Comparison of ENCODE assay signal across 15 cellular contexts in the genomic region with DNA sequence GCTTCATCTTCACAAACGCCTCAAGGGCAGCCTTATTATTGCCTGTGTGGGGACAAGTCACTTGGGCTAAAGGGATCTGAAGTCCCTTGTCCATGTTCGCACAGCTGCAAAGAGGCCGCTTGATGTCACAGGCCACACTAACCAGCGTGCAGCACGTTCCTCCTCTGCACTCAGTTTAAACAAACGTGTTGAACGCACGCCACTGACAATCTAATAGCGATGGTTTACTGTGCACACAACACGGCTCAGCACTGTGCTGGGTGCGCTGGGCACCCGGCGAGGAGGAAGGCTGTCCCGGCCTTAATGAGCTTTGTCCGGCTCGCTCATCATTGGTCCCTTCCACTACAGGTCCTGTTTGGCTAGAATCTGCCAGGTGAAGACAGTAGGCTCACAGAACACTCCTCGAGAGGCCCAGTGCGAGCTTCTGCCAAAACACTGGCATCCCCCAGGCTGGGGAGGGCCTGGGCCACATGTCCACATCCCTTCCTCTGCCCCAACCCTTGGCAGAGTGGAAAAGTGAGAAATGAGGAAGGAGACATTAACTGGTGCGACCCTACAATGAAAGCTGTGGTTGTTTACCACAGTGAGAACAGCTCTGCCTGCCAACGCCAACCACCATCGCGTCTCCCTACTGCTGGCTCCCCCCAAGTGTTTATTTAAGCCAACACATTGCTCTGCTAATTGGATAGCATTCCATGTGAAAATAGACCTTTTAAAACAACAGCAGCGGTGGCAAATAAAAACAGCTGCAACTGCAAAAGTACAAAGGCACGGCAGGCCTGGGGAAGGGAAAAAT.
A peak's percentile ranks its signal among the peaks of the same experiment; 100 is the strongest.
DNase-seq lines count a peak whose midpoint lies in the region; ATAC-seq and TF ChIP-seq lines count a peak whose summit lies in the region.
"Had no signal": no experiment of that assay in that cellular context is flagged by ENCODE, and none has a peak within 500 bp of the region (broad histone marks: within the 10 kb centered on the region; RNA-seq: fewer than 3 reads in every experiment).

No MANE protein-coding gene starts in this region.

- ATAC-seq in upper lobe of right lung (no peak), GM19395 (IDR thresholded peaks at IDR 0.05; ENCODE audit: unreplicated experiment) (no peak), upper lobe of left lung (ENCODE audit: low FRiP score in 2 of 2) (no peak)
- ATAC-seq: foreskin keratinocyte, T-helper 17 cell had no signal

- peak overlapping the region in 10 of 11 experiments; percentile 8 to 71 (median 50); a peak in 18 of 22 replicates for H3K4me2 ChIP-seq in BLaER1 treated with 17β-estradiol and CSF1 and Interleukin-3, amounts not matched to agents 10 nM and 100 nM

- H3K9ac ChIP-seq in BLaER1 treated with 17β-estradiol and CSF1 and Interleukin-3, amounts not matched to agents 10 nM and 100 nM = no peak overlapping the region; a peak in 1 of 22 replicates
- H3K9ac ChIP-seq in iPS-20b (ENCODE audit: low read depth, low read length) = no peak overlapping the region

- TF ChIP-seq EP300 in upper lobe of left lung (IDR thresholded peaks at IDR 0.05) = no peak

- intact Hi-C loops in upper lobe of right lung (cut with DNase I) = no loop called here

- no peak for TF ChIP-seq CTCF in NB4 (IDR thresholded peaks at IDR 0.05; ENCODE audit: low read depth, low read length)
- no peak for TF ChIP-seq CTCF in upper lobe of right lung (IDR thresholded peaks at IDR 0.05)
- no peak for TF ChIP-seq CTCF in upper lobe of left lung (IDR thresholded peaks at IDR 0.05)

- peaks cover 7 to 74% (median 69%) of the 10 kb centered on the region in 10 experiments for H3K4me1 ChIP-seq in BLaER1 treated with 17β-estradiol and CSF1 and Interleukin-3, amounts not matched to agents 10 nM and 100 nM
- H3K4me1 ChIP-seq in iPS-20b (ENCODE audit: insufficient read depth, low read length) (no peaks in the 10 kb centered on the region), upper lobe of right lung (no peaks in the 10 kb centered on the region), upper lobe of left lung (no peaks in the 10 kb centered on the region)
- H3K4me1 ChIP-seq: foreskin keratinocyte, Peyer's patch, vagina had no signal

- TF ChIP-seq POLR2A in NB4 (IDR thresholded peaks at IDR 0.05; ENCODE audit: extremely low read depth, insufficient read length) = no peak
- no peak for TF ChIP-seq POLR2A in upper lobe of left lung (IDR thresholded peaks at IDR 0.05)

- H3K27me3 ChIP-seq in BLaER1 treated with 17β-estradiol and CSF1 and Interleukin-3, amounts not matched to agents 10 nM and 100 nM = no peaks in the 10 kb centered on the region
- H3K27me3 ChIP-seq in iPS-20b (ENCODE audit: insufficient read depth, low read length) (no peaks in the 10 kb centered on the region), upper lobe of right lung (no peaks in the 10 kb centered on the region), upper lobe of left lung (no peaks in the 10 kb centered on the region)
- H3K27me3 ChIP-seq: foreskin keratinocyte, Peyer's patch, vagina had no signal

- no peak overlapping the region for H3K4me3 ChIP-seq in BLaER1 treated with 17β-estradiol and CSF1 and Interleukin-3, amounts not matched to agents 10 nM and 100 nM
- H3K4me3 ChIP-seq in NB4 (ENCODE audit: low read depth, low read length) = no peak overlapping the region
- H3K4me3 ChIP-seq in iPS-20b (ENCODE audit: low read length) = no peak overlapping the region
- H3K4me3 ChIP-seq in upper lobe of right lung = no peak overlapping the region
- H3K4me3 ChIP-seq in upper lobe of left lung = no peak overlapping the region
- H3K4me3 ChIP-seq: Peyer's patch, vagina had no signal

- 82 to 83% methylated on average over 21 to 24 of the region's 24 CpGs for WGBS in upper lobe of left lung, 2 donors

- peaks cover 0 to 54% (median 0%) of the 10 kb centered on the region in 11 experiments; a peak in 4 of 22 replicates for H4K20me1 ChIP-seq in BLaER1 treated with 17β-estradiol and CSF1 and Interleukin-3, amounts not matched to agents 10 nM and 100 nM

- DNase-seq in NB4 (ENCODE audit: low read depth) (peak; percentile 71), SHP77 (lab: John Stamatoyannopoulos, UW) (peak; percentile 52 to 71), upper lobe of right lung (no peak), upper lobe of left lung (no peak)
- DNase-seq in stimulated activated CD4-positive, alpha-beta T cell treated with anti-CD3 and anti-CD28 coated beads, Interleukin-4, amount 100 ng/mL, for 24 hours = no peak
- DNase-seq: activated CD4-positive, alpha-beta T cell treated with anti-CD3 and anti-CD28 coated beads for 48 hours; DMS 273 treated with DMSO at 0.1 percent for 48 hours; foreskin keratinocyte; Peyer's patch; retina; T-helper 17 cell had no signal

- H3K27ac ChIP-seq in BLaER1 treated with 17β-estradiol and CSF1 and Interleukin-3, amounts not matched to agents 10 nM and 100 nM = peak overlapping the region in 4 of 11 experiments; percentile 19 to 40 (median 35); a peak in 3 of 22 replicates
- H3K27ac ChIP-seq in iPS-20b (ENCODE audit: low read length) (peak overlapping the region; percentile 20), upper lobe of right lung (no peak overlapping the region), upper lobe of left lung (no peak overlapping the region)
- H3K27ac ChIP-seq: foreskin keratinocyte, Peyer's patch, vagina had no signal

- H3K36me3 ChIP-seq in BLaER1 treated with 17β-estradiol and CSF1 and Interleukin-3, amounts not matched to agents 10 nM and 100 nM = peaks cover 10 to 70% (median 49%) of the 10 kb centered on the region in 11 experiments; a peak in 21 of 22 replicates
- H3K36me3 ChIP-seq in iPS-20b (ENCODE audit: insufficient read depth, low read depth, low read length) (peaks cover 20% of the 10 kb centered on the region), upper lobe of right lung (peaks cover 16% of the 10 kb centered on the region), upper lobe of left lung (peaks cover 0 to 45% (median 24%) of the 10 kb centered on the region in 4 donors)

- H3K9me3 ChIP-seq in BLaER1 treated with 17β-estradiol and CSF1 and Interleukin-3, amounts not matched to agents 10 nM and 100 nM (replicated peaks in 1 of 11) = no peaks in the 10 kb centered on the region
- H3K9me3 ChIP-seq in iPS-20b (ENCODE audit: insufficient read depth, low read depth, low read length) = no peaks in the 10 kb centered on the region
- H3K9me3 ChIP-seq in upper lobe of right lung = no peaks in the 10 kb centered on the region
- H3K9me3 ChIP-seq in upper lobe of left lung = no peaks in the 10 kb centered on the region
- H3K9me3 ChIP-seq: Peyer's patch, vagina had no signal

Comparison
In these comparisons a context has a peak if more than half of its experiments do, and no peak if none do; other contexts are left out.
1. DNase-seq: peak in NB4 (single experiment) and SHP77 (2 of 2); none in upper lobe of right lung (single experiment), stimulated activated CD4-positive, alpha-beta T cell treated with anti-CD3 and anti-CD28 coated beads, Interleukin-4, amount 100 ng/mL, for 24 hours (single experiment) and upper lobe of left lung (0 of 2).